ENCODE assay signal across 19 cellular contexts in the genomic region with DNA sequence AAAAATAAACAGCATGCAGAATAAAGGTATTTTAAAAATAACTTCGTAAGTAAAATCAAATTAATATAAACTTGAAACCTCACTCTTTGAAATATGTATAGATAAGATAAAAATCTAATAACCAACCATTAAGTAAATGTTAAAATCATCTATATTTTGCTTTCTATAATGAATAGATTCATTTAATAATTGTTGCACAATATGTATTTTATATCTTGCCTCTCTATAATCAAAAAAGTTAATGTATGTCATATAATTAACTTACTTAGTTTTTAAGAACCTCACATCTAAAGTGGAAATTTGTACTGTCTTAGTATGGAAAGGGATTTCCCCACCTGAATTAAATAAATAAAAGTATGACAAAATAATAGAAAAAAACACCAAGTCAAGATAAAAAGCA.
"Had no signal": no experiment of that assay in that cellular context is flagged by ENCODE, and none has a peak within 500 bp of the region (broad histone marks: within the 10 kb centered on the region; RNA-seq: fewer than 3 reads in every experiment).

No MANE protein-coding gene starts in this region.

- DNase-seq: left colon; left lung; lower lobe of right lung; mammary epithelial cell; mesendoderm; naive thymus-derived CD4-positive, alpha-beta T cell; ovary; posterior cingulate gyrus; retina; right cardiac atrium; stimulated activated CD4-positive, alpha-beta T cell treated with anti-CD3 and anti-CD28 coated beads, Interleukin-12 subunit alpha, Interleukin-12 subunit beta, amount 100 ng/mL, for 4 hours; stimulated activated CD4-positive, alpha-beta T cell treated with anti-CD3 and anti-CD28 coated beads, Interleukin-15, amount 100 ng/mL, for 24 hours; stimulated activated CD4-positive, alpha-beta T cell treated with anti-CD3 and anti-CD28 coated beads, Interleukin-2, amount 100 ng/mL, for 24 hours; stimulated activated CD4-positive, alpha-beta T cell treated with anti-CD3 and anti-CD28 coated beads, Interleukin-4, amount 100 ng/mL, for 1 hour; stimulated activated naive B cell treated with anti-CD40 and anti-IgM and Interleukin-4, amounts not matched to agents 10 μg/mL and 1 μg/mL and 100 μg/mL, for 72 hours; stimulated activated naive CD8-positive, alpha-beta T cell treated with anti-CD3 and anti-CD28 coated beads, Interleukin-15, amount 100 ng/mL, for 72 hours; substantia nigra; uterus had no signal

- FAIRE-seq: keratinocyte had no signal
